In the genomic region with DNA sequence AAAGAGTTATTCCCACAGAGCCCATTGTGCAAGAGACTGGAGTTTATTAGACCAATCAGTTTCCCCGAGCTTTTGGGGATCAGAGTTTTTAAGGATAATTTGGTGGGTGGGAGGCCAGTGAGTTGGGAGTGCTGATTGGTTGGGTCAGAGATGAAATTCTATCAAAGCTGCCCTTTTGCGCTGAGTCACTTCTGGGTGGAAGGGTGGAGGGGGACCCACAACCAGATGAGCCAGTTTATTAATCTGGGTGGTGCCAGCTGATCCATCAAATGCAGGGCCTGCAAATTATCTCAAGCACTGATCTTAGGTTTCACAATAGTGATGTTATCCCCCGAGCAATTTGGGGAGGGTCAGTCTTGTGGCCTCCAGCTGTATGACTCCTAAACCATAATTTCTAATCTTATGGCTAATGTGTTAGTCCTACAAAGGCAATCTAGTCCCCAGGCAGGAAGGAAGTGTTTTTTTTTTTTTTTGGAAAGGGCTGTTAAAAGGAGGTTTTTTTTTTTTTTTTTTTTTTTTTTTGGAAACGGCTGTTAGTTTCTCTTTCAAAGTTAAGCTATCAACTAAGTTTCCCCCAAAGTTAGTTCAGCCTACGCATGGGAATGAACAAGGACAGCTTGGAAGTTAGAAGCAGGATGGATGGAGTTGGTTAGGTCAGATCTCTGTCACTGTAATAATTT, we compare ENCODE assay signal across 1 cellular context.
TF ChIP-seq lines count a peak whose summit lies in the region.

No MANE protein-coding gene starts in this region.

TF ChIP-seq in GM12878, 131 proteins besides CTCF, POLR2A, EP300 and RAD21:
- no peak for TF ChIP-seq ESRRA (IDR thresholded peaks at IDR 0.05; ENCODE audit: low read length)
- TF ChIP-seq ZNF384 (IDR thresholded peaks at IDR 0.05; ENCODE audit: borderline replicate concordance, low read depth, low read length), result peak; percentile 40; the same call in 1 of the 2 replicates
